8 cellular contexts compared by ENCODE assay signal in genomic region chr1:198669023-198669698, GRCh38. TPM values are rescaled to one million over a fixed set of nuclear protein-coding genes. Genes with fewer than 3 reads are reported as not detected.
DNase-seq lines count a peak whose midpoint lies in the region; ATAC-seq and TF ChIP-seq lines count a peak whose summit lies in the region.

No MANE protein-coding gene starts in this region.

- H3K27me3 Mint-ChIP-seq in effector memory CD8-positive, alpha-beta T cell, result no peaks in the 10 kb centered on the region
- H3K27me3 Mint-ChIP-seq in stimulated activated naive CD8-positive, alpha-beta T cell treated with anti-CD3 and anti-CD28 coated beads, Interleukin-15, Interleukin-2, amounts not matched to agents 100 ng/mL and 50 ng/mL, for 24 hours, result no peaks in the 10 kb centered on the region

- H3K4me3 Mint-ChIP-seq in effector memory CD8-positive, alpha-beta T cell, result peak overlapping the region; percentile 76 to 78
- H3K4me3 Mint-ChIP-seq in stimulated activated naive CD8-positive, alpha-beta T cell treated with anti-CD3 and anti-CD28 coated beads, Interleukin-15, Interleukin-2, amounts not matched to agents 100 ng/mL and 50 ng/mL, for 24 hours, result peak overlapping the region; percentile 61

- no peaks in the 10 kb centered on the region for H3K9me3 ChIP-seq in RWPE2 (ENCODE audit: severe bottlenecking)
- H3K9me3 ChIP-seq in left ventricle myocardium inferior (replicated peaks), result no peaks in the 10 kb centered on the region

- peak overlapping the region; percentile 93 to 98 for H3K27ac Mint-ChIP-seq in effector memory CD8-positive, alpha-beta T cell
- H3K27ac Mint-ChIP-seq in stimulated activated naive CD8-positive, alpha-beta T cell treated with anti-CD3 and anti-CD28 coated beads, Interleukin-15, Interleukin-2, amounts not matched to agents 100 ng/mL and 50 ng/mL, for 24 hours, result peak overlapping the region; percentile 92

- H3K9me3 Mint-ChIP-seq in effector memory CD8-positive, alpha-beta T cell, result peaks cover 0 to 8% of the 10 kb centered on the region in 2 donors
- H3K9me3 Mint-ChIP-seq in stimulated activated naive CD8-positive, alpha-beta T cell treated with anti-CD3 and anti-CD28 coated beads, Interleukin-15, Interleukin-2, amounts not matched to agents 100 ng/mL and 50 ng/mL, for 24 hours, result no peaks in the 10 kb centered on the region

- peaks cover 61 to 87% of the 10 kb centered on the region in 2 donors for H3K4me1 Mint-ChIP-seq in effector memory CD8-positive, alpha-beta T cell (ENCODE audit: low read depth in 2 of 2)
- peaks cover 96% of the 10 kb centered on the region for H3K4me1 Mint-ChIP-seq in stimulated activated naive CD8-positive, alpha-beta T cell treated with anti-CD3 and anti-CD28 coated beads, Interleukin-15, Interleukin-2, amounts not matched to agents 100 ng/mL and 50 ng/mL, for 24 hours (ENCODE audit: low read depth)

- intact Hi-C loops in left ventricle myocardium inferior (cut with micrococcal nuclease), result no loop called here

- DNase-seq in AG04449 (ENCODE audit: low read depth, low spot score) (peak; percentile 85), RWPE2 (ENCODE audit: low spot score) (no peak), islet precursor cell (no peak), left ventricle myocardium inferior (no peak)
- DNase-seq in effector memory CD8-positive, alpha-beta T cell, result peak in 1 of 3 experiments; percentile 36

- ATAC-seq in GM18870 (IDR thresholded peaks at IDR 0.05; ENCODE audit: unreplicated experiment), result peak; percentile 97
- peak; percentile 79 for ATAC-seq in HG03064 (IDR thresholded peaks at IDR 0.05; ENCODE audit: low read depth, unreplicated experiment)
- ATAC-seq in RWPE2 (ENCODE audit: low read depth), result peak; percentile 98
- peak; percentile 94 for ATAC-seq in effector memory CD8-positive, alpha-beta T cell (replicated peaks)

- peaks cover 38% of the 10 kb centered on the region for H3K4me1 ChIP-seq in RWPE2 (ENCODE audit: insufficient read depth, poor library complexity, severe bottlenecking)
- no peaks in the 10 kb centered on the region for H3K4me1 ChIP-seq in left ventricle myocardium inferior

- CTCF ChIA-PET in AG04449 (lab: Yijun Ruan, JAX), result no interaction called here

- peaks cover 79% of the 10 kb centered on the region for H3K36me3 Mint-ChIP-seq in effector memory CD8-positive, alpha-beta T cell (ENCODE audit: insufficient read depth)
- H3K36me3 Mint-ChIP-seq in stimulated activated naive CD8-positive, alpha-beta T cell treated with anti-CD3 and anti-CD28 coated beads, Interleukin-15, Interleukin-2, amounts not matched to agents 100 ng/mL and 50 ng/mL, for 24 hours (ENCODE audit: low read depth), result peaks cover 84% of the 10 kb centered on the region

- POLR2A ChIA-PET in AG04449 (lab: Yijun Ruan, JAX), result no interaction called here

- TF ChIP-seq CTCF in AG04449 (IDR thresholded peaks at IDR 0.05; ENCODE audit: insufficient read depth, low read length, missing control alignments) (no peak), RWPE2 (IDR thresholded peaks at IDR 0.05; ENCODE audit: poor library complexity, severe bottlenecking) (no peak), left ventricle myocardium inferior (IDR thresholded peaks at IDR 0.05; ENCODE audit: borderline replicate concordance) (no peak)

- H3K27me3 ChIP-seq in RWPE2 (ENCODE audit: insufficient read depth, poor library complexity, severe bottlenecking), result no peaks in the 10 kb centered on the region
- peaks cover 4% of the 10 kb centered on the region for H3K27me3 ChIP-seq in left ventricle myocardium inferior (ENCODE audit: low read depth)

- H3K36me3 ChIP-seq in RWPE2 (ENCODE audit: low read depth) (no peaks in the 10 kb centered on the region), left ventricle myocardium inferior (no peaks in the 10 kb centered on the region)

- peak overlapping the region; percentile 71 for H3K27ac ChIP-seq in RWPE2 (ENCODE audit: poor library complexity, severe bottlenecking)
- H3K27ac ChIP-seq in left ventricle myocardium inferior (replicated peaks), result no peak overlapping the region

- no peak overlapping the region for H3K4me3 ChIP-seq in AG04449 (ENCODE audit: low read depth, low read length)
- H3K4me3 ChIP-seq in RWPE2 (ENCODE audit: severe bottlenecking), result no peak overlapping the region
- H3K4me3 ChIP-seq in left ventricle myocardium inferior, result no peak overlapping the region

RNA-seq across cellular contexts. Expression of gene PTPRC, which starts 30.3 kb away (rescaled TPM):
- total RNA-seq in left ventricle myocardium inferior, result 7.5 TPM
